ENCODE assay signal across 9 cellular contexts in genomic region chr7:4944939-4945338, GRCh38. TPM values are rescaled to one million over a fixed set of nuclear protein-coding genes. Genes with fewer than 3 reads are reported as not detected.
"Had no signal": no experiment of that assay in that cellular context is flagged by ENCODE, and none has a peak within 500 bp of the region (broad histone marks: within the 10 kb centered on the region; RNA-seq: fewer than 3 reads in every experiment).

No MANE protein-coding gene starts in this region.

- ATAC-seq: GM12878 had no signal

- FAIRE-seq: G401.6, GM12878, GM12891, GM12892, GM18507, GM19239 had no signal

- H3K4me3 ChIP-seq: GM12878 had no signal

- DNase-seq: GDM1, GF-D8 had no signal

RNA-seq across cellular contexts. Expression of gene MMD2, which starts 14.0 kb away (rescaled TPM):
- total RNA-seq: G401, GM12878 had no signal
- polyA plus RNA-seq: GM12878 had no signal
